In genomic region chr19:15284091-15284490, GRCh38 we compare ENCODE assay signal across 14 cellular contexts. TPM values are rescaled to one million over a fixed set of nuclear protein-coding genes. Genes with fewer than 3 reads are reported as not detected.
DNase-seq lines count a peak whose midpoint lies in the region; ATAC-seq, FAIRE-seq and TF ChIP-seq lines count a peak whose summit lies in the region.
"Had no signal": no experiment of that assay in that cellular context is flagged by ENCODE, and none has a peak within 500 bp of the region (broad histone marks: within the 10 kb centered on the region; RNA-seq: fewer than 3 reads in every experiment).

No MANE protein-coding gene starts in this region.

- WGBS in heart right ventricle, 2 donors = 88 to 90% methylated on average over 5 of the region's 5 CpGs

- no peak for DNase-seq in right atrium auricular region (ENCODE audit: low spot score)
- no peak for DNase-seq in heart right ventricle
- no peak for DNase-seq in mesothelial cell of epicardium (ENCODE audit: low spot score in 2 of 2, unreplicated experiment in 2 of 2)
- DNase-seq in vagina (ENCODE audit: extremely low spot score in 2 of 2) = no peak
- no peak for DNase-seq in D721Med (ENCODE audit: insufficient read length, low spot score)
- no peak for DNase-seq in NCI-H446 treated with DMSO at 0.1 percent for 48 hours (lab: John Stamatoyannopoulos, UW)
- DNase-seq: activated CD4-positive, alpha-beta T cell treated with anti-CD3 and anti-CD28 coated beads, Interleukin-2, amount 10 ng/mL, durations not matched to agents 7 days and 5 days; NCI-H1436; NCI-H748 treated with DMSO at 0.1 percent for 48 hours had no signal

- TF ChIP-seq CTCF in right atrium auricular region (IDR thresholded peaks at IDR 0.05) (no peak), heart right ventricle (IDR thresholded peaks at IDR 0.05) (no peak), mesothelial cell of epicardium (IDR thresholded peaks at IDR 0.05; ENCODE audit: unreplicated experiment) (no peak), vagina (IDR thresholded peaks at IDR 0.05) (no peak), D721Med (IDR thresholded peaks at IDR 0.05; ENCODE audit: insufficient read depth, missing control alignments) (no peak)

- TF ChIP-seq POLR2A in vagina (IDR thresholded peaks at IDR 0.05) = no peak

- H3K4me1 ChIP-seq in right atrium auricular region (peaks cover 0 to 100% of the 10 kb centered on the region in 2 donors), heart right ventricle (peaks cover 67 to 100% (median 100%) of the 10 kb centered on the region in 9 donors), vagina (peaks cover 100% of the 10 kb centered on the region)

- no peaks in the 10 kb centered on the region for H3K9me3 Mint-ChIP-seq in activated T-helper 17 cell treated with anti-CD3 and anti-CD28 coated beads, Interleukin-2, amount 50 U/mL, for 72 hours
- no peaks in the 10 kb centered on the region for H3K9me3 Mint-ChIP-seq in mesothelial cell of epicardium
- H3K9me3 Mint-ChIP-seq: activated CD4-positive, alpha-beta T cell treated with anti-CD3 and anti-CD28 coated beads, Interleukin-2, amount 10 ng/mL, durations not matched to agents 7 days and 5 days; CD14-positive monocyte had no signal

- intact Hi-C loops in heart right ventricle (cut with DNase I) (loop anchor here in 3 of 10 donors (5.0 kb wide), 3 partner anchors 38 to 48 kb away; partner anchors contain the start of gene BRD4 (in 1 of the 3)), vagina (cut with DNase I) (no loop called here)

- no peak for FAIRE-seq in D721Med (lab: Jason Lieb, UNC)

- H3K27ac Mint-ChIP-seq in activated T-helper 17 cell treated with anti-CD3 and anti-CD28 coated beads, Interleukin-2, amount 50 U/mL, for 72 hours = peak overlapping the region; percentile 75
- H3K27ac Mint-ChIP-seq in mesothelial cell of epicardium = peak overlapping the region; percentile 35
- H3K27ac Mint-ChIP-seq: activated CD4-positive, alpha-beta T cell treated with anti-CD3 and anti-CD28 coated beads, Interleukin-2, amount 10 ng/mL, durations not matched to agents 7 days and 5 days had no signal

- H3K27me3 ChIP-seq in right atrium auricular region (no peaks in the 10 kb centered on the region), heart right ventricle (no peaks in the 10 kb centered on the region), vagina (no peaks in the 10 kb centered on the region)
- H3K27me3 ChIP-seq: adrenal gland had no signal

- H3K27me3 Mint-ChIP-seq in activated T-helper 17 cell treated with anti-CD3 and anti-CD28 coated beads, Interleukin-2, amount 50 U/mL, for 72 hours = no peaks in the 10 kb centered on the region
- H3K27me3 Mint-ChIP-seq in mesothelial cell of epicardium (ENCODE audit: low read depth) = no peaks in the 10 kb centered on the region
- H3K27me3 Mint-ChIP-seq: activated CD4-positive, alpha-beta T cell treated with anti-CD3 and anti-CD28 coated beads, Interleukin-2, amount 10 ng/mL, durations not matched to agents 7 days and 5 days had no signal

- H3K36me3 ChIP-seq in right atrium auricular region (no peaks in the 10 kb centered on the region), heart right ventricle (no peaks in the 10 kb centered on the region), vagina (no peaks in the 10 kb centered on the region)
- H3K36me3 ChIP-seq: adrenal gland had no signal

- peak overlapping the region; percentile 55 for H3K4me3 Mint-ChIP-seq in activated T-helper 17 cell treated with anti-CD3 and anti-CD28 coated beads, Interleukin-2, amount 50 U/mL, for 72 hours
- H3K4me3 Mint-ChIP-seq in mesothelial cell of epicardium = no peak overlapping the region
- H3K4me3 Mint-ChIP-seq: activated CD4-positive, alpha-beta T cell treated with anti-CD3 and anti-CD28 coated beads, Interleukin-2, amount 10 ng/mL, durations not matched to agents 7 days and 5 days; CD14-positive monocyte had no signal

- no peak for ATAC-seq in heart right ventricle
- ATAC-seq in activated T-helper 17 cell treated with anti-CD3 and anti-CD28 coated beads, Interleukin-2, amount 50 U/mL, for 72 hours (replicated peaks) = no peak
- ATAC-seq in GM19035 (IDR thresholded peaks at IDR 0.05; ENCODE audit: unreplicated experiment) = no peak

- H3K27ac ChIP-seq in right atrium auricular region (peak overlapping the region; percentile 20 to 29), heart right ventricle (peak overlapping the region in 3 of 10 donors; percentile 7 to 38 (median 14)), vagina (peak overlapping the region; percentile 6)

- H3K36me3 Mint-ChIP-seq in activated T-helper 17 cell treated with anti-CD3 and anti-CD28 coated beads, Interleukin-2, amount 50 U/mL, for 72 hours (ENCODE audit: low read depth) = peaks cover 7% of the 10 kb centered on the region
- H3K36me3 Mint-ChIP-seq in mesothelial cell of epicardium = no peaks in the 10 kb centered on the region

- H3K4me3 ChIP-seq in right atrium auricular region (no peak overlapping the region), heart right ventricle (no peak overlapping the region), vagina (no peak overlapping the region)
- H3K4me3 ChIP-seq: adrenal gland, SK-N-MC had no signal

- no peaks in the 10 kb centered on the region for H3K9me3 ChIP-seq in right atrium auricular region
- no peaks in the 10 kb centered on the region for H3K9me3 ChIP-seq in heart right ventricle
- no peaks in the 10 kb centered on the region for H3K9me3 ChIP-seq in vagina
- H3K9me3 ChIP-seq: adrenal gland had no signal

- peaks cover 77% of the 10 kb centered on the region for H3K4me1 Mint-ChIP-seq in activated T-helper 17 cell treated with anti-CD3 and anti-CD28 coated beads, Interleukin-2, amount 50 U/mL, for 72 hours
- H3K4me1 Mint-ChIP-seq in mesothelial cell of epicardium = peaks cover 79% of the 10 kb centered on the region

RNA-seq across cellular contexts. Expression of gene BRD4, which starts 48.2 kb away (rescaled TPM):
- total RNA-seq in right atrium auricular region (10 to 100 TPM; 23.6 to 41.0 TPM), heart right ventricle (10 to 100 TPM; 51.6 to 85.1 (median 54.7) TPM), mesothelial cell of epicardium (148 to 153 TPM (median 152 TPM) in 3 replicates), vagina (53.0 TPM)
- 10 to 100 TPM; 31.2 to 34.8 TPM for polyA plus RNA-seq in heart right ventricle
- 10 to 100 TPM; 90.4 to 96.7 TPM for total RNA-seq in activated T-helper 17 cell treated with anti-CD3 and anti-CD28 coated beads, Interleukin-2, amount 50 U/mL, for 72 hours

RNA-seq across cellular contexts. Expression of gene EPHX3, which starts 51.8 kb away (rescaled TPM):
- total RNA-seq in right atrium auricular region = under 1 TPM; 0.52 to 0.63 TPM
- under 1 TPM in 5 of 10 donors, not detected in 5; 0.15 to 0.32 (median 0.17) TPM for total RNA-seq in heart right ventricle
- polyA plus RNA-seq in heart right ventricle = under 1 TPM in 1 of 2 donors, not detected in 1; 0.20 TPM
- under 1 TPM in 1 of 2 donors, not detected in 1; 0.24 TPM for total RNA-seq in activated T-helper 17 cell treated with anti-CD3 and anti-CD28 coated beads, Interleukin-2, amount 50 U/mL, for 72 hours
- 2.1 to 2.4 TPM (median 2.1 TPM) in 3 replicates for total RNA-seq in mesothelial cell of epicardium
- 14.0 TPM for total RNA-seq in vagina
